In genomic region chr20:13220194-13220856, GRCh38 we compare ENCODE assay signal across 1 cellular context.
TF ChIP-seq lines count a peak whose summit lies in the region.

No MANE protein-coding gene starts in this region.

TF ChIP-seq in HepG2, 621 proteins besides CTCF, POLR2A, EP300 and RAD21 (continued from another document and continues in another):
- TF ChIP-seq, protein P1, sequence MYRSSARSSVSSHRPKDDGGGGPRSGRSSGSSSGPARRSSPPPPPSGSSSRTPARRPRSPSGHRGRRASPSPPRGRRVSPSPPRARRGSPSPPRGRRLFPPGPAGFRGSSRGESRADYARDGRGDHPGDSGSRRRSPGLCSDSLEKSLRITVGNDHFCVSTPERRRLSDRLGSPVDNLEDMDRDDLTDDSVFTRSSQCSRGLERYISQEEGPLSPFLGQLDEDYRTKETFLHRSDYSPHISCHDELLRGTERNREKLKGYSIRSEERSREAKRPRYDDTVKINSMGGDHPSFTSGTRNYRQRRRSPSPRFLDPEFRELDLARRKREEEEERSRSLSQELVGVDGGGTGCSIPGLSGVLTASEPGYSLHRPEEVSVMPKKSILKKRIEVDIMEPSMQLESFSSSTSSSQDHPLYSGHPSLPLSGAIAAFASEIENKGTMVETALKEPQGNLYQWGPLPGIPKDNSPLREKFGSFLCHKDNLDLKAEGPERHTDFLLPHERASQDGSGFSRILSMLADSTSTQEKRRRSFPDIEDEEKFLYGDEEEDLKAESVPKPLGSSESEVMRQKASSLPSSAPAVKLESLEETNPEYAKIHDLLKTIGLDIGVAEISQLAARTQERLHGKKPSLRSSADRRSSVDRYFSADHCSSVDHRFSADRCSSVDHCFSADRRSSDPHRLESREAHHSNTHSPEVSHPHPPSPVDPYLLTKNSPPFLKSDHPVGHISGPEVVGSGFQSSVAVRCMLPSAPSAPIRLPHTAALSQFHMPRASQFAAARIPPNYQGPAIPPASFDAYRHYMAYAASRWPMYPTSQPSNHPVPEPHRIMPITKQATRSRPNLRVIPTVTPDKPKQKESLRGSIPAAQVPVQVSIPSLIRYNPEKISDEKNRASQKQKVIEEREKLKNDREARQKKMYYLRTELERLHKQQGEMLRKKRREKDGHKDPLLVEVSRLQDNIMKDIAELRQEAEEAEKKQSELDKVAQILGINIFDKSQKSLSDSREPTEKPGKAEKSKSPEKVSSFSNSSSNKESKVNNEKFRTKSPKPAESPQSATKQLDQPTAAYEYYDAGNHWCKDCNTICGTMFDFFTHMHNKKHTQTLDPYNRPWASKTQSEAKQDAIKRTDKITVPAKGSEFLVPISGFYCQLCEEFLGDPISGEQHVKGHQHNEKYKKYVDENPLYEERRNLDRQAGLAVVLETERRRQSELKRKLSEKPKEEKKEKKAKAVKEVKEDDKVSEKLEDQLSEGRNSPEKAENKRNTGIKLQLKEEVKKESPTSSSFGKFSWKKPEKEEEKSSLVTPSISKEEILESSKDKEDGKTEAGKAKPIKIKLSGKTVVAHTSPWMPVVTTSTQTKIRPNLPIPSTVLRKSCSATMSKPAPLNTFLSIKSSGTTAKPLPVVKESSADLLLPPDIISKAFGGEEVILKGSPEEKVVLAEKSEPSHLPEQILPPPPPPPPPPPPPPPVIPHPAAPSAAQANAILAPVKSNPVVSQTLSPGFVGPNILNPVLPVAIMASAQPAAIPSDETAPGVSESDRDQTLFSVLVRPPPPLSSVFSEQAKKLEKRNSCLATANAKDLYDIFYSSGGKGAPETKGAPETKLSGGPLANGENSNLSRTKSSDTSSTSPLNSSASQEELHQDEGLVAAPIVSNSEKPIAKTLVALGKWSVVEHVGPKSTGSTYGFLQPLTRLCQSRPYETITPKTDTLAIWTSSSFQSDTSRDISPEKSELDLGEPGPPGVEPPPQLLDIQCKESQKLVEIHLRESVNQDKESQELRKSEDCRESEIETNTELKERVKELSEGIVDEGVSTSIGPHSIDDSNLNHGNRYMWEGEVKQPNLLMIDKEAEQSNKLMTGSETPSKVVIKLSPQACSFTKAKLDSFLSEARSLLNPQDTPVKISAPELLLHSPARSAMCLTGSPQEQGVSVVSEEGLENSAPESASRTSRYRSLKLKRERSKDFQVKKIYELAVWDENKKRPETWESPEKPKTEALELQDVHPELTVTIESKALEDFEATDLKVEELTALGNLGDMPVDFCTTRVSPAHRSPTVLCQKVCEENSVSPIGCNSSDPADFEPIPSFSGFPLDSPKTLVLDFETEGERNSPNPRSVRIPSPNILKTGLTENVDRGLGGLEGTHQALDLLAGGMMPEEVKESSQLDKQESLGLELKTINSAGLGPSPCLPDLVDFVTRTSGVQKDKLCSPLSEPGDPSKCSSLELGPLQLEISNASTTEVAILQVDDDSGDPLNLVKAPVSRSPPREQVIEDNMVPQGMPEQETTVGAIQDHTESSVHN (CRISPR knock-in tag; IDR thresholded peaks at IDR 0.05): peak; percentile 83; the same call in 1 of the 2 replicates
- peak; percentile 68; the same call in 1 of the 2 replicates for TF ChIP-seq ZNF501 (CRISPR knock-in tag; IDR thresholded peaks at IDR 0.05)
- no peak for TF ChIP-seq SMC3 (IDR thresholded peaks at IDR 0.05; ENCODE audit: low read length)
- TF ChIP-seq HNRNPL (IDR thresholded peaks at IDR 0.05; ENCODE audit: low read depth, low read length): peak; percentile 59; the same call in 1 of the 2 replicates
- TF ChIP-seq ZNF678 (CRISPR knock-in tag; IDR thresholded peaks at IDR 0.05): peak; percentile 93
- TF ChIP-seq ZMYM3 (CRISPR knock-in tag; IDR thresholded peaks at IDR 0.05): no peak
- 0 out of 2 replicates have a peak, but pooled peaks have one; percentile 76 for TF ChIP-seq ZNF367 (CRISPR knock-in tag; IDR thresholded peaks at IDR 0.05; ENCODE audit: borderline replicate concordance)
- TF ChIP-seq, protein P2, sequence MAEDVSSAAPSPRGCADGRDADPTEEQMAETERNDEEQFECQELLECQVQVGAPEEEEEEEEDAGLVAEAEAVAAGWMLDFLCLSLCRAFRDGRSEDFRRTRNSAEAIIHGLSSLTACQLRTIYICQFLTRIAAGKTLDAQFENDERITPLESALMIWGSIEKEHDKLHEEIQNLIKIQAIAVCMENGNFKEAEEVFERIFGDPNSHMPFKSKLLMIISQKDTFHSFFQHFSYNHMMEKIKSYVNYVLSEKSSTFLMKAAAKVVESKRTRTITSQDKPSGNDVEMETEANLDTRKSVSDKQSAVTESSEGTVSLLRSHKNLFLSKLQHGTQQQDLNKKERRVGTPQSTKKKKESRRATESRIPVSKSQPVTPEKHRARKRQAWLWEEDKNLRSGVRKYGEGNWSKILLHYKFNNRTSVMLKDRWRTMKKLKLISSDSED (CRISPR knock-in tag; IDR thresholded peaks at IDR 0.05): peak; percentile 93; the same call in 1 of the 2 replicates
- 0 out of 2 replicates have a peak, but pooled peaks have one; percentile 68 for TF ChIP-seq ZFYVE20 (CRISPR knock-in tag; IDR thresholded peaks at IDR 0.05; ENCODE audit: borderline replicate concordance, low read depth)
- no peak for TF ChIP-seq ZNF383 (CRISPR knock-in tag; IDR thresholded peaks at IDR 0.05; ENCODE audit: borderline replicate concordance)
- peak; percentile 6 for TF ChIP-seq TEAD3 (CRISPR knock-in tag; optimal IDR thresholded peaks at IDR 0.05; ENCODE audit: borderline replicate concordance)
- peak in 1 of 2 experiments; percentile 76; a peak in 2 of 4 replicates for TF ChIP-seq KLF16 (CRISPR knock-in tag; IDR thresholded peaks at IDR 0.05)
- peak; percentile 31; the same call in 1 of the 2 replicates for TF ChIP-seq IRX3 (CRISPR knock-in tag; IDR thresholded peaks at IDR 0.05; ENCODE audit: borderline replicate concordance, low read depth)
- TF ChIP-seq ATM (IDR thresholded peaks at IDR 0.05; ENCODE audit: borderline replicate concordance): no peak
- TF ChIP-seq ZNF773 (CRISPR knock-in tag; IDR thresholded peaks at IDR 0.05; ENCODE audit: borderline replicate concordance): peak; percentile 89
- TF ChIP-seq ZNF10 (CRISPR knock-in tag; IDR thresholded peaks at IDR 0.05; ENCODE audit: borderline replicate concordance, low read depth): no peak
- no peak for TF ChIP-seq ZNF572 (CRISPR knock-in tag; IDR thresholded peaks at IDR 0.05)
- no peak for TF ChIP-seq ZBTB40 (IDR thresholded peaks at IDR 0.05)
- TF ChIP-seq ZBTB40 (CRISPR knock-in tag; IDR thresholded peaks at IDR 0.05): peak; percentile 41
- TF ChIP-seq ZNF724P (CRISPR knock-in tag; IDR thresholded peaks at IDR 0.05; ENCODE audit: borderline replicate concordance): no peak; the same call in 1 of the 2 replicates
- no peak for TF ChIP-seq PAF1 (CRISPR knock-in tag; IDR thresholded peaks at IDR 0.05)
- TF ChIP-seq GLI4 (CRISPR knock-in tag; IDR thresholded peaks at IDR 0.05; ENCODE audit: borderline replicate concordance): peak; percentile 39; the same call in 1 of the 2 replicates
- peak; percentile 23; the same call in 1 of the 2 replicates for TF ChIP-seq KDM3A (CRISPR knock-in tag; IDR thresholded peaks at IDR 0.05; ENCODE audit: low read depth)
- no peak for TF ChIP-seq SP5 (CRISPR knock-in tag; IDR thresholded peaks at IDR 0.05; ENCODE audit: borderline replicate concordance, low read depth)
- no peak for TF ChIP-seq FOXK1 (CRISPR knock-in tag; IDR thresholded peaks at IDR 0.05; ENCODE audit: borderline replicate concordance, low read depth)
- no peak for TF ChIP-seq XRCC5 (optimal IDR thresholded peaks at IDR 0.05; ENCODE audit: low read length)
- TF ChIP-seq ZNF549 (CRISPR knock-in tag; IDR thresholded peaks at IDR 0.05): no peak
- TF ChIP-seq AHDC1 (CRISPR knock-in tag; IDR thresholded peaks at IDR 0.05; ENCODE audit: borderline replicate concordance): no peak; the same call in 1 of the 2 replicates
- TF ChIP-seq ZNF615 (CRISPR knock-in tag; IDR thresholded peaks at IDR 0.05; ENCODE audit: borderline replicate concordance): no peak
- no peak for TF ChIP-seq REPIN1 (CRISPR knock-in tag; IDR thresholded peaks at IDR 0.05; ENCODE audit: borderline replicate concordance, low read depth)
- TF ChIP-seq MXI1 (IDR thresholded peaks at IDR 0.05; ENCODE audit: borderline replicate concordance, low read depth, low read length): no peak
- TF ChIP-seq ZNF713 (CRISPR knock-in tag; IDR thresholded peaks at IDR 0.05): no peak
- TF ChIP-seq, protein P3, sequence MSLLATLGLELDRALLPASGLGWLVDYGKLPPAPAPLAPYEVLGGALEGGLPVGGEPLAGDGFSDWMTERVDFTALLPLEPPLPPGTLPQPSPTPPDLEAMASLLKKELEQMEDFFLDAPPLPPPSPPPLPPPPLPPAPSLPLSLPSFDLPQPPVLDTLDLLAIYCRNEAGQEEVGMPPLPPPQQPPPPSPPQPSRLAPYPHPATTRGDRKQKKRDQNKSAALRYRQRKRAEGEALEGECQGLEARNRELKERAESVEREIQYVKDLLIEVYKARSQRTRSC (CRISPR knock-in tag; IDR thresholded peaks at IDR 0.05; ENCODE audit: low read depth): no peak
- no peak for TF ChIP-seq FOXK2 (IDR thresholded peaks at IDR 0.05)
